ENCODE assay signal across 2 cellular contexts in genomic region chr2:63040586-63040985, GRCh38.
TF ChIP-seq lines count a peak whose summit lies in the region.

No MANE protein-coding gene starts in this region.

TF ChIP-seq in GM23338, 12 proteins besides CTCF, POLR2A, EP300 and RAD21:
- TF ChIP-seq ZNF462 (CRISPR knock-in tag; IDR thresholded peaks at IDR 0.05), result no peak
- no peak for TF ChIP-seq CREB1 (CRISPR knock-in tag; IDR thresholded peaks at IDR 0.05; ENCODE audit: low read depth)
- no peak for TF ChIP-seq STAT1 (IDR thresholded peaks at IDR 0.05; ENCODE audit: unreplicated experiment)
- TF ChIP-seq EZH2 (IDR thresholded peaks at IDR 0.05; ENCODE audit: low read depth, unreplicated experiment), result no peak
- no peak for TF ChIP-seq NANOG (IDR thresholded peaks at IDR 0.05; ENCODE audit: borderline replicate concordance)
- no peak for TF ChIP-seq EZH2phosphoT487 (IDR thresholded peaks at IDR 0.05; ENCODE audit: unreplicated experiment)
- no peak for TF ChIP-seq POLR2AphosphoS5 (IDR thresholded peaks at IDR 0.05; ENCODE audit: low read depth)
- no peak for TF ChIP-seq ZNF114 (CRISPR knock-in tag; IDR thresholded peaks at IDR 0.05)
- TF ChIP-seq JUNB (IDR thresholded peaks at IDR 0.05; ENCODE audit: unreplicated experiment), result no peak
- TF ChIP-seq REST (IDR thresholded peaks at IDR 0.05; ENCODE audit: unreplicated experiment), result no peak
- TF ChIP-seq ZNF331 (CRISPR knock-in tag; IDR thresholded peaks at IDR 0.05; ENCODE audit: low read depth), result no peak
- TF ChIP-seq ETS1 (IDR thresholded peaks at IDR 0.05), result no peak
TF ChIP-seq in GM23338: peak in this region for 0.

TF ChIP-seq in K562, 482 proteins besides CTCF, POLR2A, EP300 and RAD21 (continued from another document and continues in another):
- TF ChIP-seq SOX6 (IDR thresholded peaks at IDR 0.05) (0 out of 2 replicates have a peak, but pooled peaks have one; percentile 23), SREBF2 (CRISPR knock-in tag; IDR thresholded peaks at IDR 0.05) (no peak), CBFA2T3 (IDR thresholded peaks at IDR 0.05) (no peak), HNRNPK (IDR thresholded peaks at IDR 0.05; ENCODE audit: low read depth, low read length, poor library complexity, severe bottlenecking) (no peak), RUNX1 (IDR thresholded peaks at IDR 0.05; ENCODE audit: low read depth) (no peak), E2F1 (CRISPR knock-in tag; IDR thresholded peaks at IDR 0.05) (no peak), SAP30 (IDR thresholded peaks at IDR 0.05; ENCODE audit: borderline replicate concordance, insufficient read depth, low read depth, low read length, poor library complexity, severe bottlenecking) (no peak), KLF6 (CRISPR knock-in tag; IDR thresholded peaks at IDR 0.05; ENCODE audit: borderline replicate concordance) (0 out of 2 replicates have a peak, but pooled peaks have one; percentile 8), SMAD4 (CRISPR knock-in tag; conservative IDR thresholded peaks at IDR 0.05) (peak; percentile 35; the same call in 1 of the 2 replicates), MAFK (IDR thresholded peaks at IDR 0.05; ENCODE audit: low read length) (no peak), ZBTB40 (IDR thresholded peaks at IDR 0.05) (peak; percentile 66; the same call in 1 of the 2 replicates), ZBTB40 (CRISPR knock-in tag; IDR thresholded peaks at IDR 0.05) (no peak), CTBP1 (IDR thresholded peaks at IDR 0.05; ENCODE audit: borderline replicate concordance) (no peak), BMI1 (IDR thresholded peaks at IDR 0.05; ENCODE audit: low read length) (no peak), BRD4 (IDR thresholded peaks at IDR 0.05) (0 out of 2 replicates have a peak, but pooled peaks have one; percentile 3), CBFA2T2 (conservative IDR thresholded peaks at IDR 0.05) (no peak), PHF21A (IDR thresholded peaks at IDR 0.05; ENCODE audit: borderline replicate concordance, low read depth) (no peak), USF1 (CRISPR knock-in tag; IDR thresholded peaks at IDR 0.05) (no peak), NR2C2 (CRISPR knock-in tag; IDR thresholded peaks at IDR 0.05) (no peak), NR2C2 (tag; IDR thresholded peaks at IDR 0.05) (no peak)
- TF ChIP-seq, protein P1, sequence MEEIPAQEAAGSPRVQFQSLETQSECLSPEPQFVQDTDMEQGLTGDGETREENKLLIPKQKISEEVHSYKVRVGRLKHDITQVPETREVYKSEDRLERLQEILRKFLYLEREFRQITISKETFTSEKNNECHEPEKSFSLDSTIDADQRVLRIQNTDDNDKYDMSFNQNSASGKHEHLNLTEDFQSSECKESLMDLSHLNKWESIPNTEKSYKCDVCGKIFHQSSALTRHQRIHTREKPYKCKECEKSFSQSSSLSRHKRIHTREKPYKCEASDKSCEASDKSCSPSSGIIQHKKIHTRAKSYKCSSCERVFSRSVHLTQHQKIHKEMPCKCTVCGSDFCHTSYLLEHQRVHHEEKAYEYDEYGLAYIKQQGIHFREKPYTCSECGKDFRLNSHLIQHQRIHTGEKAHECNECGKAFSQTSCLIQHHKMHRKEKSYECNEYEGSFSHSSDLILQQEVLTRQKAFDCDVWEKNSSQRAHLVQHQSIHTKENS (CRISPR knock-in tag; IDR thresholded peaks at IDR 0.05), result no peak
- TF ChIP-seq, protein P2, sequence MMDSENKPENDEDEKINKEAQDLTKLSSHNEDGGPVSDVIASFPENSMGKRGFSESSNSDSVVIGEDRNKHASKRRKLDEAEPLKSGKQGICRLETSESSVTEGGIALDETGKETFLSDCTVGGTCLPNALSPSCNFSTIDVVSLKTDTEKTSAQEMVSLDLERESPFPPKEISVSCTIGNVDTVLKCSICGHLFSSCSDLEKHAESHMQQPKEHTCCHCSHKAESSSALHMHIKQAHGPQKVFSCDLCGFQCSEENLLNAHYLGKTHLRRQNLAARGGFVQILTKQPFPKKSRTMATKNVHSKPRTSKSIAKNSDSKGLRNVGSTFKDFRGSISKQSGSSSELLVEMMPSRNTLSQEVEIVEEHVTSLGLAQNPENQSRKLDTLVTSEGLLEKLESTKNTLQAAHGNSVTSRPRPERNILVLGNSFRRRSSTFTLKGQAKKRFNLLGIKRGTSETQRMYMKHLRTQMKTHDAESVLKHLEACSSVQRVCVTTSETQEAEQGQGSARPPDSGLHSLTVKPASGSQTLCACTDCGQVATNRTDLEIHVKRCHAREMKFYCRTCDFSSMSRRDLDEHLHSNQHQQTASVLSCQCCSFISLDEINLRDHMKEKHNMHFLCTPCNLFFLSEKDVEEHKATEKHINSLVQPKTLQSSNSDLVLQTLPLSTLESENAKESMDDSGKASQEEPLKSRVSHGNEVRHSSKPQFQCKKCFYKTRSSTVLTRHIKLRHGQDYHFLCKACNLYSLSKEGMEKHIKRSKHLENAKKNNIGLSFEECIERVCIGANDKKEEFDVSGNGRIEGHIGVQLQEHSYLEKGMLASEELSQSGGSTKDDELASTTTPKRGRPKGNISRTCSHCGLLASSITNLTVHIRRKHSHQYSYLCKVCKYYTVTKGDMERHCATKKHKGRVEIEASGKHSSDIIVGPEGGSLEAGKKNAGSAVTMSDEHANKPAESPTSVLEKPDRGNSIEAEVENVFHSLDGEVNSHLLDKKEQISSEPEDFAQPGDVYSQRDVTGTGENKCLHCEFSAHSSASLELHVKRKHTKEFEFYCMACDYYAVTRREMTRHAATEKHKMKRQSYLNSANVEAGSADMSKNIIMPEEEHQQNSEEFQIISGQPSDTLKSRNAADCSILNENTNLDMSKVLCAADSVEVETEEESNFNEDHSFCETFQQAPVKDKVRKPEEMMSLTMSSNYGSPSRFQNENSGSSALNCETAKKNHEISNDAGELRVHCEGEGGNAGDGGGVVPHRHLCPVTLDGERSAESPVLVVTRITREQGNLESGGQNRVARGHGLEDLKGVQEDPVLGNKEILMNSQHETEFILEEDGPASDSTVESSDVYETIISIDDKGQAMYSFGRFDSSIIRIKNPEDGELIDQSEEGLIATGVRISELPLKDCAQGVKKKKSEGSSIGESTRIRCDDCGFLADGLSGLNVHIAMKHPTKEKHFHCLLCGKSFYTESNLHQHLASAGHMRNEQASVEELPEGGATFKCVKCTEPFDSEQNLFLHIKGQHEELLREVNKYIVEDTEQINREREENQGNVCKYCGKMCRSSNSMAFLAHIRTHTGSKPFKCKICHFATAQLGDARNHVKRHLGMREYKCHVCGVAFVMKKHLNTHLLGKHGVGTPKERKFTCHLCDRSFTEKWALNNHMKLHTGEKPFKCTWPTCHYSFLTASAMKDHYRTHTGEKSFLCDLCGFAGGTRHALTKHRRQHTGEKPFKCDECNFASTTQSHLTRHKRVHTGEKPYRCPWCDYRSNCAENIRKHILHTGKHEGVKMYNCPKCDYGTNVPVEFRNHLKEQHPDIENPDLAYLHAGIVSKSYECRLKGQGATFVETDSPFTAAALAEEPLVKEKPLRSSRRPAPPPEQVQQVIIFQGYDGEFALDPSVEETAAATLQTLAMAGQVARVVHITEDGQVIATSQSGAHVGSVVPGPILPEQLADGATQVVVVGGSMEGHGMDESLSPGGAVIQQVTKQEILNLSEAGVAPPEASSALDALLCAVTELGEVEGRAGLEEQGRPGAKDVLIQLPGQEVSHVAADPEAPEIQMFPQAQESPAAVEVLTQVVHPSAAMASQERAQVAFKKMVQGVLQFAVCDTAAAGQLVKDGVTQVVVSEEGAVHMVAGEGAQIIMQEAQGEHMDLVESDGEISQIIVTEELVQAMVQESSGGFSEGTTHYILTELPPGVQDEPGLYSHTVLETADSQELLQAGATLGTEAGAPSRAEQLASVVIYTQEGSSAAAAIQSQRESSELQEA (IDR thresholded peaks at IDR 0.05; ENCODE audit: low read depth), result no peak
- TF ChIP-seq, protein P3, sequence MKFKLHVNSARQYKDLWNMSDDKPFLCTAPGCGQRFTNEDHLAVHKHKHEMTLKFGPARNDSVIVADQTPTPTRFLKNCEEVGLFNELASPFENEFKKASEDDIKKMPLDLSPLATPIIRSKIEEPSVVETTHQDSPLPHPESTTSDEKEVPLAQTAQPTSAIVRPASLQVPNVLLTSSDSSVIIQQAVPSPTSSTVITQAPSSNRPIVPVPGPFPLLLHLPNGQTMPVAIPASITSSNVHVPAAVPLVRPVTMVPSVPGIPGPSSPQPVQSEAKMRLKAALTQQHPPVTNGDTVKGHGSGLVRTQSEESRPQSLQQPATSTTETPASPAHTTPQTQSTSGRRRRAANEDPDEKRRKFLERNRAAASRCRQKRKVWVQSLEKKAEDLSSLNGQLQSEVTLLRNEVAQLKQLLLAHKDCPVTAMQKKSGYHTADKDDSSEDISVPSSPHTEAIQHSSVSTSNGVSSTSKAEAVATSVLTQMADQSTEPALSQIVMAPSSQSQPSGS (CRISPR knock-in tag; IDR thresholded peaks at IDR 0.05), result no peak
- TF ChIP-seq, protein P4, sequence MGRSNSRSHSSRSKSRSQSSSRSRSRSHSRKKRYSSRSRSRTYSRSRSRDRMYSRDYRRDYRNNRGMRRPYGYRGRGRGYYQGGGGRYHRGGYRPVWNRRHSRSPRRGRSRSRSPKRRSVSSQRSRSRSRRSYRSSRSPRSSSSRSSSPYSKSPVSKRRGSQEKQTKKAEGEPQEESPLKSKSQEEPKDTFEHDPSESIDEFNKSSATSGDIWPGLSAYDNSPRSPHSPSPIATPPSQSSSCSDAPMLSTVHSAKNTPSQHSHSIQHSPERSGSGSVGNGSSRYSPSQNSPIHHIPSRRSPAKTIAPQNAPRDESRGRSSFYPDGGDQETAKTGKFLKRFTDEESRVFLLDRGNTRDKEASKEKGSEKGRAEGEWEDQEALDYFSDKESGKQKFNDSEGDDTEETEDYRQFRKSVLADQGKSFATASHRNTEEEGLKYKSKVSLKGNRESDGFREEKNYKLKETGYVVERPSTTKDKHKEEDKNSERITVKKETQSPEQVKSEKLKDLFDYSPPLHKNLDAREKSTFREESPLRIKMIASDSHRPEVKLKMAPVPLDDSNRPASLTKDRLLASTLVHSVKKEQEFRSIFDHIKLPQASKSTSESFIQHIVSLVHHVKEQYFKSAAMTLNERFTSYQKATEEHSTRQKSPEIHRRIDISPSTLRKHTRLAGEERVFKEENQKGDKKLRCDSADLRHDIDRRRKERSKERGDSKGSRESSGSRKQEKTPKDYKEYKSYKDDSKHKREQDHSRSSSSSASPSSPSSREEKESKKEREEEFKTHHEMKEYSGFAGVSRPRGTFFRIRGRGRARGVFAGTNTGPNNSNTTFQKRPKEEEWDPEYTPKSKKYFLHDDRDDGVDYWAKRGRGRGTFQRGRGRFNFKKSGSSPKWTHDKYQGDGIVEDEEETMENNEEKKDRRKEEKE (IDR thresholded peaks at IDR 0.05; ENCODE audit: borderline replicate concordance in 1 of 2, control insufficient read depth in 1 of 2, low read depth in 2 of 2, low read length in 1 of 2), result no peak
